In the genomic region with DNA sequence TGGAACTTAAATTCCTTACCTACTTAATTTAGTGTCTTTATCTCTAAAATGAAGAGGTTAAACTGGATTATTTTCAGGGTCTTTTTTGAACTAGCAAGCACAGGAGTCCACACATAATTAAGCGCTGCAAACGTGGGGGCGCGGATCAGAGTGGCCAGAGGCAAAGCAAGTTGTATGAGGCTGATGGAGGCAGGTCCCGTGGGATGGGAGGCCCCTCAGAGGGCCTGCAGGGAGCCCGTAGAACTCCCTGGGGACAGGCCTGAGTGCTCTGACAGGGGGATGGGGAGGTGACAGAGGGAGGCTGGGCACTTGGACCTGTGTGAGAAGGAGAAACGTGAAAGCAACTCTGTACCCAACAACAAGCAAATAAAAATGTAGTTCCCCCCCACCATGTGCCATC, we compare ENCODE assay signal across 23 cellular contexts.
"Had no signal": no experiment of that assay in that cellular context is flagged by ENCODE, and none has a peak within 500 bp of the region (broad histone marks: within the 10 kb centered on the region; RNA-seq: fewer than 3 reads in every experiment).

No MANE protein-coding gene starts in this region.

- H3K9me3 Mint-ChIP-seq: activated CD4-positive, alpha-beta memory T cell treated with anti-CD3 and anti-CD28 coated beads for 36 hours; activated naive CD8-positive, alpha-beta T cell treated with anti-CD3 and anti-CD28 coated beads, Interleukin-2, amount 10 ng/mL, durations not matched to agents 7 days and 5 days; activated T-helper 2 cell treated with anti-CD3 and anti-CD28 coated beads, Interferon-gamma antibody, Interleukin-2, Interleukin-4, amounts not matched to agents 10 μg/mL and 5 μg/mL and 100 μg/mL, durations not matched to agents 14 hours and 24 hours and 36 hours; nephron had no signal

- H3K36me3 ChIP-seq: lower lobe of right lung, prostate gland, right atrium auricular region had no signal

- H3K9me3 ChIP-seq: lower lobe of right lung, prostate gland, right atrium auricular region had no signal

- H3K36me3 Mint-ChIP-seq: activated CD4-positive, alpha-beta memory T cell treated with anti-CD3 and anti-CD28 coated beads for 36 hours; activated naive CD8-positive, alpha-beta T cell treated with anti-CD3 and anti-CD28 coated beads, Interleukin-2, amount 10 ng/mL, durations not matched to agents 7 days and 5 days; brain had no signal

- H3K27me3 ChIP-seq: dorsolateral prefrontal cortex, right atrium auricular region had no signal

- H3K27ac ChIP-seq: dorsolateral prefrontal cortex, lower lobe of right lung, prostate gland, right atrium auricular region had no signal

- H3K4me3 Mint-ChIP-seq: activated CD4-positive, alpha-beta memory T cell treated with anti-CD3 and anti-CD28 coated beads for 36 hours; activated naive CD8-positive, alpha-beta T cell treated with anti-CD3 and anti-CD28 coated beads, Interleukin-2, amount 10 ng/mL, durations not matched to agents 7 days and 5 days; brain; nephron had no signal

- H3K4me1 Mint-ChIP-seq: activated naive CD8-positive, alpha-beta T cell treated with anti-CD3 and anti-CD28 coated beads, Interleukin-2, amount 10 ng/mL, durations not matched to agents 7 days and 5 days had no signal

- ATAC-seq: lower lobe of right lung had no signal

- DNase-seq: activated CD4-positive, alpha-beta memory T cell treated with anti-CD3 and anti-CD28 coated beads for 36 hours; activated naive CD4-positive, alpha-beta T cell treated with Interleukin-2 at 50 U/mL for 16 hours; activated naive CD8-positive, alpha-beta T cell treated with anti-CD3 and anti-CD28 coated beads, Interleukin-2, amount 10 ng/mL, durations not matched to agents 7 days and 5 days; activated T-cell treated with anti-CD3 and anti-CD28 coated beads, Interleukin-2, amount 50 U/mL, for 1 hour; amygdala; central memory CD4-positive, alpha-beta T cell; dorsolateral prefrontal cortex; foreskin melanocyte; glutamatergic neuron; hippocampal formation; left cardiac atrium; lower lobe of right lung; midbrain; stimulated activated CD4-positive, alpha-beta T cell treated with anti-CD3 and anti-CD28 coated beads, Interleukin-12 subunit alpha, Interleukin-12 subunit beta, amount 100 ng/mL, for 4 hours; stimulated activated CD4-positive, alpha-beta T cell treated with anti-CD3 and anti-CD28 coated beads, Interleukin-1b, Interleukin-23, amount 100 ng/mL, for 48 hours; stimulated activated CD8-positive, alpha-beta memory T cell treated with anti-CD3 and anti-CD28 coated beads, Interleukin-4, amount 100 ng/mL, for 48 hours; stimulated activated naive CD4-positive, alpha-beta T cell; T-helper 2 cell had no signal

- H3K4me3 ChIP-seq: dorsolateral prefrontal cortex, lower lobe of right lung, prostate gland, right atrium auricular region had no signal

- H3K4me1 ChIP-seq: prostate gland had no signal

- H3K27ac Mint-ChIP-seq: activated CD4-positive, alpha-beta memory T cell treated with anti-CD3 and anti-CD28 coated beads for 36 hours; activated naive CD8-positive, alpha-beta T cell treated with anti-CD3 and anti-CD28 coated beads, Interleukin-2, amount 10 ng/mL, durations not matched to agents 7 days and 5 days; activated T-helper 2 cell treated with anti-CD3 and anti-CD28 coated beads, Interferon-gamma antibody, Interleukin-2, Interleukin-4, amounts not matched to agents 10 μg/mL and 5 μg/mL and 100 μg/mL, durations not matched to agents 14 hours and 24 hours and 36 hours had no signal
